Comparison of ENCODE assay signal across 18 cellular contexts in the genomic region with DNA sequence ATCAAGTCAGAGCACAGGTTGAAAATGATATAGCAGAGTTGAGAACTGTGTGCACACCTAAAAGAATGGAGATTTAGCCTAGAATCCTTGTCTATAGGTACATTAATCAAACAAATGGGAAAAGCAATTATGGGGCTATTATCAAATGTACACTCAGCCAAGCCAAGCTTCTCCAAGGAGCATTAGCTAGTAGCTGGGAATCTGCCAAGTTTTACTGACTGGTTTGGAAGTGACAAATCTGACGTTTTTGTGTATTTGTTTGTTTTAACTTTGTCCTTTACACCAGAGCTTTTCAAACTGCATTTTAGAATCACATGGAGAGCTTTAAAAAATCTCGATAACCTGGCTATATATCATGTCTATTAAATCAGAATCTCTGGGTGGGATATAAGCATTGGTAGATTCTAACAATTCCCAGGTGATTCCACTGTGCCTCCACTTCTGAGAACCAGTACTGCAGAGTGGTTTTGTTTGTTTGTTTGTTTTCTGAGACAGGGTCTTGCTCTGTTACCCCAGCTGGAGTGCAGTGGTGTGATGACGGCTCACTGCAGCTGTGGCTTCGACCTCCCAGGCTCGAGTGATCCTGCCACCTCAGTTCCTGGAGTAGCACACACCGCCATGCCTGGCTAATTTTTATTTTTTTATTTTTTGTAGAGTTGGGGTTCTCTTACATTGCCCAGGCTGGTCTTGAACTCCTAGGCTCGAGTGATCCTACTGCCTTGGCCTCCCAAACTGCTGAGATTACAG.
DNase-seq lines count a peak whose midpoint lies in the region; ATAC-seq and TF ChIP-seq lines count a peak whose summit lies in the region.
"Had no signal": no experiment of that assay in that cellular context is flagged by ENCODE, and none has a peak within 500 bp of the region (broad histone marks: within the 10 kb centered on the region; RNA-seq: fewer than 3 reads in every experiment).

No MANE protein-coding gene starts in this region.

- H4K8ac ChIP-seq in H9 (replicated peaks; ENCODE audit: insufficient read length, low read depth, low read length) = no peak overlapping the region

- H3K36me3 Mint-ChIP-seq in H9 (ENCODE audit: insufficient read depth in 1 of 3, low read depth in 3 of 3) = no peaks in the 10 kb centered on the region

- no peak overlapping the region for H2BK20ac ChIP-seq in H9 (ENCODE audit: low read depth, low read length, poor library complexity, severe bottlenecking)

- H3K9me3 ChIP-seq in H9 (ENCODE audit: control insufficient read depth, low read depth, low read length) = no peaks in the 10 kb centered on the region
- H3K9me3 ChIP-seq: breast epithelium, ovary, testis had no signal

- no peak overlapping the region for H3K4me3 Mint-ChIP-seq in H9
- H3K4me3 Mint-ChIP-seq: T-helper 1 cell treated with Interleukin-12 subunit alpha and Interleukin-12 subunit beta and Interleukin-4 antibody, amounts not matched to agents 30 μg/mL and 1 μg/mL, for 36 hours had no signal

- H3K4ac ChIP-seq in H9 (ENCODE audit: low read depth, low read length) = no peak overlapping the region

- H3K27me3 Mint-ChIP-seq in H9 (ENCODE audit: low read depth) = no peaks in the 10 kb centered on the region

- no peaks in the 10 kb centered on the region for H3K79me2 ChIP-seq in H9 (ENCODE audit: insufficient read depth, low read length)

- H3K56ac ChIP-seq in H9 (ENCODE audit: insufficient read length, low read depth, low read length) = no peak overlapping the region

- no peak overlapping the region for H4K5ac ChIP-seq in H9 (ENCODE audit: insufficient read length, low read depth, low read length)

- no peak overlapping the region for H3T11ph ChIP-seq in H9 (ENCODE audit: low read length)

- WGBS in H9 (ENCODE audit: extremely low coverage, insufficient read length, low lambda C conversion rate) = no CpG with 5 or more reads among the region's 7 CpGs

- H3K4me1 Mint-ChIP-seq in H9 = peaks cover 6 to 8% of the 10 kb centered on the region in 2 experiments

- H3K4me1 ChIP-seq in H9 (ENCODE audit: insufficient read depth, low read length) = no peaks in the 10 kb centered on the region
- H3K4me1 ChIP-seq: breast epithelium had no signal

- H3K18ac ChIP-seq in H9 (ENCODE audit: insufficient read length, low read depth, low read length) = no peak overlapping the region

- H3K79me1 ChIP-seq in H9 (ENCODE audit: insufficient read depth, low read depth, low read length, poor library complexity, severe bottlenecking) = no peaks in the 10 kb centered on the region

- no peak overlapping the region for H2AK5ac ChIP-seq in H9 (ENCODE audit: insufficient read length, low read length)

- H3K14ac ChIP-seq in H9 (ENCODE audit: insufficient read depth, low read length) = no peak overlapping the region

- no peak for ATAC-seq in HG03442 (IDR thresholded peaks at IDR 0.05; ENCODE audit: unreplicated experiment)
- ATAC-seq in GM21723 (IDR thresholded peaks at IDR 0.05; ENCODE audit: unreplicated experiment) = no peak

- H2BK120ac ChIP-seq in H9 (ENCODE audit: low read depth, low read length, poor library complexity, severe bottlenecking) = no peak overlapping the region

- no peak overlapping the region for H2BK5ac ChIP-seq in H9 (ENCODE audit: insufficient read length, low read length)

- in situ Hi-C loops in Caki2 (cut with HindIII; ENCODE audit: low pct_unique_long_range_greater_than_20kb, low sequenced_read_pairs) (no loop called here), brain microvascular endothelial cell (cut with HindIII; ENCODE audit: low pct_ligation_motif_present, low sequenced_read_pairs) (no loop called here)

- peak; percentile 39 for DNase-seq in Caki2 (ENCODE audit: low read depth)
- DNase-seq in NCI-H1417 (lab: John Stamatoyannopoulos, UW) = peak in 2 of 3 experiments; percentile 44 to 83
- DNase-seq in brain microvascular endothelial cell = peak; percentile 40
- DNase-seq in SK-N-DZ (ENCODE audit: low spot score) = no peak
- no peak for DNase-seq in H9
- DNase-seq: activated CD4-positive, CD25-positive, alpha-beta regulatory T cell treated with anti-CD3 and anti-CD28 coated beads, Interleukin-2, amount 50 U/mL, for 72 hours; activated naive CD4-positive, alpha-beta T cell; AML-193; head of caudate nucleus; left cardiac atrium; ovary; stimulated activated CD4-positive, alpha-beta T cell treated with anti-CD3 and anti-CD28 coated beads, Interleukin-15, amount 100 ng/mL, for 24 hours; testis had no signal

- no peak for TF ChIP-seq CTCF in brain microvascular endothelial cell (IDR thresholded peaks at IDR 0.05; ENCODE audit: low read depth, low read length, missing control alignments)
- TF ChIP-seq CTCF in H9 (conservative IDR thresholded peaks at IDR 0.05) = no peak

- no peak overlapping the region for H3K4me3 ChIP-seq in brain microvascular endothelial cell (ENCODE audit: low read depth, low read length)
- H3K4me3 ChIP-seq: breast epithelium, ovary, testis had no signal

- H3K27ac ChIP-seq in brain microvascular endothelial cell (no peak overlapping the region), layer of hippocampus (ENCODE audit: low read depth, low read length) (peak overlapping the region; percentile 39), H9 (ENCODE audit: insufficient read length, low read depth, low read length) (no peak overlapping the region)
- H3K27ac ChIP-seq: breast epithelium, ovary, testis had no signal

- H2BK12ac ChIP-seq in H9 (ENCODE audit: insufficient read length, low read depth, low read length) = no peak overlapping the region

- H3K9me3 Mint-ChIP-seq in H9 = no peaks in the 10 kb centered on the region
- H3K9me3 Mint-ChIP-seq: T-helper 1 cell treated with Interleukin-12 subunit alpha and Interleukin-12 subunit beta and Interleukin-4 antibody, amounts not matched to agents 30 μg/mL and 1 μg/mL, for 36 hours had no signal

- H3K4me2 ChIP-seq in H9 (ENCODE audit: insufficient read depth, insufficient read length, low read length) = no peak overlapping the region

- no peaks in the 10 kb centered on the region for H4K20me1 ChIP-seq in H9 (ENCODE audit: control insufficient read depth, insufficient read depth, insufficient read length)

- H2AFZ ChIP-seq in H9 (ENCODE audit: low read length) = no peak overlapping the region

- no peak overlapping the region for H3K9ac ChIP-seq in H9 (ENCODE audit: extremely low read depth, insufficient read length, low read length)

- H3K36me3 ChIP-seq in brain microvascular endothelial cell (replicated peaks) = no peaks in the 10 kb centered on the region
- H3K36me3 ChIP-seq: breast epithelium, ovary had no signal

- no peaks in the 10 kb centered on the region for H3K23me2 ChIP-seq in H9 (ENCODE audit: insufficient read length, low read depth, low read length, poor library complexity, severe bottlenecking)

- H3K27me3 ChIP-seq in brain microvascular endothelial cell (replicated peaks) (no peaks in the 10 kb centered on the region), layer of hippocampus (ENCODE audit: control insufficient read depth, insufficient read depth, low read length) (no peaks in the 10 kb centered on the region), H9 (ENCODE audit: insufficient read depth, low read length) (no peaks in the 10 kb centered on the region)
- H3K27me3 ChIP-seq: breast epithelium, ovary, testis had no signal

- no peak overlapping the region for H3K23ac ChIP-seq in H9 (ENCODE audit: insufficient read length, low read depth, low read length)

- H4K91ac ChIP-seq in H9 (ENCODE audit: insufficient read length, low read depth, low read length) = no peak overlapping the region

- no peak overlapping the region for H2BK15ac ChIP-seq in H9 (ENCODE audit: low read depth, low read length)

- peak overlapping the region in 1 of 3 experiments; percentile 16; a peak in 1 of 7 replicates for H3K27ac Mint-ChIP-seq in H9
- H3K27ac Mint-ChIP-seq: T-helper 1 cell treated with Interleukin-12 subunit alpha and Interleukin-12 subunit beta and Interleukin-4 antibody, amounts not matched to agents 30 μg/mL and 1 μg/mL, for 36 hours had no signal

Comparison
In these comparisons a context has a peak if more than half of its experiments do, and no peak if none do; other contexts are left out.
1. DNase-seq: peak in Caki2 (single experiment), NCI-H1417 (2 of 3) and brain microvascular endothelial cell (single experiment); none in SK-N-DZ (single experiment) and H9 (single experiment).